Comparison of ENCODE assay signal across 1 cellular context in genomic region chr9:137543237-137543963, GRCh38.
TF ChIP-seq lines count a peak whose summit lies in the region.

No MANE protein-coding gene starts in this region.

TF ChIP-seq in H1, 55 proteins besides CTCF, POLR2A, EP300 and RAD21:
- TF ChIP-seq ZNF274 (IDR thresholded peaks at IDR 0.05; ENCODE audit: borderline replicate concordance, extremely low read depth, low read length) (no peak), FOSL1 (IDR thresholded peaks at IDR 0.05; ENCODE audit: insufficient read depth, low read depth, low read length) (no peak), JUN (IDR thresholded peaks at IDR 0.05; ENCODE audit: low read depth, low read length) (no peak), RBBP5 (IDR thresholded peaks at IDR 0.05; ENCODE audit: borderline replicate concordance, low read depth, low read length) (no peak), RFX5 (IDR thresholded peaks at IDR 0.05; ENCODE audit: borderline replicate concordance, low read depth, low read length) (no peak)
